In the genomic region with DNA sequence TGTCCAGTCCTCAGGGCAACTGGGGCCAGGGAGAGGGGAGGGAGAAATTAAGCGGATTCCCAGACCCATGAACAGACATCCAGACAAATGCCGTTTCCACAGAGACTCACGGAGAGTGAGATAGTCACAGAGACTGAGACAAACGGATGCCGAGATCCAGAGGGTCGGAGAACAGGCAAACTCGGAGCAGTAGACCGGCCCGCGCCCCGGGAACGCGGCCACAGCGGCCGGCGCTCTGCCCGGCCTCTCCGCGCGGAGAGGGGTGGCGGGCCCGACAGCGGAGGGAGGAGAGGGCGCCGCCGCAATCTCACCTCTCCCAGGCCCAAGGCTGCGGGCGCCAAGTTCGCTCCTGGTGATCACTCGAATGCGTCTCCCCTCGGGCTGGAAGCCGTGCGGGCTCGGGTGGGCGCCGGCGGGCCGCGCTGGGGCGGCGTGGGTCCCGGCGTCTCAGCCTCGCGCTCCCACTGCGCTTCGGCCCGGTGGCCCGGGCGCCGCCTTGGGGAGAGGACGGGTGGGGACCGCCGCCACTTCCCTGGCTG, we compare ENCODE assay signal across 8 cellular contexts. TPM values are rescaled to one million over a fixed set of nuclear protein-coding genes. Genes with fewer than 3 reads are reported as not detected.
A peak's percentile ranks its signal among the peaks of the same experiment; 100 is the strongest.
DNase-seq lines count a peak whose midpoint lies in the region; ATAC-seq and TF ChIP-seq lines count a peak whose summit lies in the region.

No MANE protein-coding gene starts in this region.

- H3K4me1 ChIP-seq in lung (ENCODE audit: control insufficient read depth in 2 of 2, insufficient read depth in 2 of 2, low read length in 2 of 2) (peaks cover 0 to 13% of the 10 kb centered on the region in 2 donors), urinary bladder (ENCODE audit: insufficient read depth) (peaks cover 2% of the 10 kb centered on the region)

- H3K9me3 Mint-ChIP-seq in chondrocyte (ENCODE audit: low read depth), result no peaks in the 10 kb centered on the region

- H3K36me3 Mint-ChIP-seq in chondrocyte (ENCODE audit: low read depth), result peaks cover 3% of the 10 kb centered on the region

- peaks cover 12% of the 10 kb centered on the region for H3K27me3 Mint-ChIP-seq in chondrocyte (ENCODE audit: low read depth)

- peaks cover 0 to 2% of the 10 kb centered on the region in 2 donors for H3K9me3 ChIP-seq in lung (ENCODE audit: control insufficient read depth in 2 of 2, insufficient read depth in 1 of 2, low read length in 1 of 2)

- H3K36me3 ChIP-seq in lung (ENCODE audit: control insufficient read depth in 2 of 2, insufficient read depth in 2 of 2, low read length in 2 of 2), result no peaks in the 10 kb centered on the region
- no peaks in the 10 kb centered on the region for H3K36me3 ChIP-seq in urinary bladder (ENCODE audit: insufficient read depth)

- DNase-seq in stimulated activated CD4-positive, alpha-beta T cell treated with anti-CD3 and anti-CD28 coated beads, Interleukin-1b, Interleukin-23, amount 100 ng/mL, for 4 hours (ENCODE audit: low read depth in 2 of 2), result peak; percentile 25 to 27
- DNase-seq in stimulated activated CD4-positive, alpha-beta T cell treated with anti-CD3 and anti-CD28 coated beads, Interleukin-2, amount 100 ng/mL, for 48 hours, result no peak
- DNase-seq in NCI-H226 (peak; percentile 55), chondrocyte (ENCODE audit: low spot score) (no peak), lung (ENCODE audit: low spot score) (no peak)

- H3K27ac ChIP-seq in lung (ENCODE audit: low read depth in 1 of 2, low read length in 1 of 2), result peak overlapping the region; percentile 52 to 61
- H3K27ac ChIP-seq in urinary bladder (ENCODE audit: low read depth), result peak overlapping the region; percentile 41

- peaks cover 48% of the 10 kb centered on the region for H3K4me1 Mint-ChIP-seq in chondrocyte (ENCODE audit: low read depth)

- peak; percentile 18 for ATAC-seq in HG02588 (IDR thresholded peaks at IDR 0.05; ENCODE audit: unreplicated experiment)
- ATAC-seq in lung (ENCODE audit: insufficient read depth, low FRiP score), result peak; percentile 7
- ATAC-seq in HG03469 (IDR thresholded peaks at IDR 0.05; ENCODE audit: unreplicated experiment), result no peak

- H3K4me3 Mint-ChIP-seq in chondrocyte (ENCODE audit: unreplicated experiment), result peak overlapping the region; percentile 86

- H3K27ac Mint-ChIP-seq in chondrocyte (ENCODE audit: unreplicated experiment), result peak overlapping the region; percentile 81

- 0% methylated on average over 34 to 55 of the region's 55 CpGs for WGBS in lung, 2 donors
- under 1% methylated on average over 55 of the region's 55 CpGs for WGBS in urinary bladder

- peaks cover 8% of the 10 kb centered on the region for H3K27me3 ChIP-seq in lung (ENCODE audit: control insufficient read depth, insufficient read depth)

- H3K4me3 ChIP-seq in lung (peak overlapping the region; percentile 56), urinary bladder (ENCODE audit: low read depth, low read length) (peak overlapping the region; percentile 51)

- TF ChIP-seq CTCF in chondrocyte (IDR thresholded peaks at IDR 0.05) (no peak), lung (IDR thresholded peaks at IDR 0.05; ENCODE audit: control extremely low read depth, extremely low read depth) (no peak)

RNA-seq across cellular contexts. Expression of gene FOXD2, which starts 0.8 kb away (rescaled TPM):
- total RNA-seq in chondrocyte (0.90 to 1.0 TPM (median 1.0 TPM) in 3 replicates), lung (1 to 10 TPM in 1 of 2 donors, under 1 TPM in 1; 0.09 to 1.1 TPM), urinary bladder (0.85 TPM)
- polyA plus RNA-seq in lung (under 1 TPM; 0.11 to 0.16 TPM), urinary bladder (0.19 TPM)

RNA-seq across cellular contexts. Expression of gene FOXE3, which starts 21.0 kb away (rescaled TPM):
- total RNA-seq in chondrocyte, result not detected in 3 replicates
- total RNA-seq in lung, result not detected
- under 1 TPM in 1 of 2 donors, not detected in 1; 0.01 TPM for polyA plus RNA-seq in lung
- total RNA-seq in urinary bladder, result not detected
- polyA plus RNA-seq in urinary bladder, result not detected

Comparison
In these comparisons a context has a peak if more than half of its experiments do, and no peak if none do; other contexts are left out.
1. DNase-seq: peak in stimulated activated CD4-positive, alpha-beta T cell treated with anti-CD3 and anti-CD28 coated beads, Interleukin-1b, Interleukin-23, amount 100 ng/mL, for 4 hours (2 of 2) and NCI-H226 (single experiment); none in stimulated activated CD4-positive, alpha-beta T cell treated with anti-CD3 and anti-CD28 coated beads, Interleukin-2, amount 100 ng/mL, for 48 hours (0 of 2), chondrocyte (single experiment) and lung (single experiment).